Comparison of ENCODE assay signal across 1 cellular context in the genomic region with DNA sequence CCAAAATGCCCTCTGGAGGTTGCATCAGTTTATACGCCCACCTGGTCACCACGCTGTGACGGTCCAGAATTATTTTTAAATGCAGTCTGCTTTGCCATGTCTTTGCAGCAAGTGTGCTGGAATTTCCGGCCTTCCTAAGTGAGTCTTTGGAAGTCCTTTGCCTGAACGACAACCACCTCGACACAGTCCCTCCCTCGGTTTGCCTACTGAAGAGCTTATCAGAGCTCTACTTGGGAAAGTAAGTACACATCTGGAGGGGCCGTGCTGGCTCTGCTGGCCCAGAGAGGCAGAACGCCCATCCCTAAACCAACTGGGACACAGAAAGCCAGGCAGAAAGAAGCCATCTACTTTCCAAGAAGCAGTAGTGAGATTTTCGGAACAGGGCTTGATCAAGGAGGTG.
TF ChIP-seq lines count a peak whose summit lies in the region.

No MANE protein-coding gene starts in this region.

TF ChIP-seq in GM23338, 12 proteins besides CTCF, POLR2A, EP300 and RAD21 (continued from another document):
- TF ChIP-seq JUNB (IDR thresholded peaks at IDR 0.05; ENCODE audit: unreplicated experiment) (no peak), EZH2 (IDR thresholded peaks at IDR 0.05; ENCODE audit: low read depth, unreplicated experiment) (no peak), ZNF331 (CRISPR knock-in tag; IDR thresholded peaks at IDR 0.05; ENCODE audit: low read depth) (no peak), ZNF114 (CRISPR knock-in tag; IDR thresholded peaks at IDR 0.05) (no peak), ETS1 (IDR thresholded peaks at IDR 0.05) (no peak), NANOG (IDR thresholded peaks at IDR 0.05; ENCODE audit: borderline replicate concordance) (no peak), ZNF462 (CRISPR knock-in tag; IDR thresholded peaks at IDR 0.05) (no peak)
TF ChIP-seq in GM23338: peak in this region for 0.
